In the genomic region with DNA sequence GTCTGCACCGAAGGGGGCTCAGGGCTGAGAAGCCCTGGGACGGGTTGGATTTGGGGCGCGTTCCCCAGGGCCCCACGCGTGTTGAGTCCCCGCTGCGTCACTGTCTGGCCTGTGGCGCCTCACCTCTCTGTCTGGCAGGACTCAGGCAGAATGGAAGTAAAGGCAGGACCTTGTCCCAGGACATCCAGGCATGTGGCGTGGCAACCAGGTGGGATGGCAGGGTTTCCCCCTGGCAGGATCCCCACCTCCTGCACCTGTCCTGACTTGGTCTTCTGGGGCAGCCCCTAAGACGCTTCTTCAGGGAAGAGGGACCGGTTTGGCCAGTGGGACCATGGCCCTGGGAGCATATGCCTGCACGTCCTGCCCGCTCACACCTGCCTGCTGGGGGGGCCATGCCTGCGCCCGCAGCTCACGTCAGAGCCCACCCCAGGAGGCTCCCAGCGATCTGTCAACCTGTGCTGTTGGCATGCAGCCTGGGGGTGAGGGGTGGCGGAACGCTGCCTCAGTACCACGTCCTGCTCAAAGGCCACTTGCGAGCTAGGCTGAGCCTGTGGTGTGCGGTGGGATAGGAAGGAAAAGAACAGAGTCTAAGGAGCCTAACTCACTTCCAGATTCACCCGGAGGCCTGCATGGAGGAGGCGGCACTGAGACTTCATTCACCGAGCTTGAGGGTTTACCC, we compare ENCODE assay signal across 12 cellular contexts.
DNase-seq lines count a peak whose midpoint lies in the region; ATAC-seq and TF ChIP-seq lines count a peak whose summit lies in the region.
"Had no signal": no experiment of that assay in that cellular context is flagged by ENCODE, and none has a peak within 500 bp of the region (broad histone marks: within the 10 kb centered on the region; RNA-seq: fewer than 3 reads in every experiment).

No MANE protein-coding gene starts in this region.

- CTCF ChIA-PET in activated B cell treated with CpG ODN at 0.5 μM for 24 hours (lab: Charles Lee) = no interaction called here

- H3K27ac Mint-ChIP-seq in activated B cell treated with CpG ODN at 0.5 μM for 24 hours = no peak overlapping the region
- H3K27ac Mint-ChIP-seq: memory B cell had no signal

- ATAC-seq in activated B cell treated with CpG ODN at 0.5 μM for 24 hours (ENCODE audit: low read depth) = no peak
- ATAC-seq in left lobe of liver = no peak
- ATAC-seq in GM18519 (IDR thresholded peaks at IDR 0.05; ENCODE audit: low FRiP score, unreplicated experiment) = no peak

- TF ChIP-seq CTCF in activated B cell treated with CpG ODN at 0.5 μM for 24 hours (IDR thresholded peaks at IDR 0.05) = no peak

- H3K36me3 Mint-ChIP-seq in activated B cell treated with CpG ODN at 0.5 μM for 24 hours (ENCODE audit: low read depth) = no peaks in the 10 kb centered on the region

- DNase-seq in H7 (peak; percentile 61), activated B cell treated with CpG ODN at 0.5 μM for 24 hours (peak; percentile 9), left lobe of liver (ENCODE audit: low spot score) (peak; percentile 34), retina (peak; percentile 0), UCSD-AML1 (lab: John Stamatoyannopoulos, UW; ENCODE audit: unreplicated experiment) (no peak), NCI-H1105 (lab: John Stamatoyannopoulos, UW) (no peak)
- DNase-seq: DMS79 treated with DMSO at 0.1 percent for 48 hours, NCI-H1436, NCI-H446 treated with DMSO at 0.1 percent for 48 hours, OCI-M1 had no signal

- H3K9me3 Mint-ChIP-seq in activated B cell treated with CpG ODN at 0.5 μM for 24 hours = no peaks in the 10 kb centered on the region
- H3K9me3 Mint-ChIP-seq: memory B cell had no signal

- H3K27me3 ChIP-seq in H7 (ENCODE audit: control insufficient read depth, insufficient read depth, low read length) = 0 out of 2 replicates have a peak, but pooled peaks cover 2% of the 10 kb centered on the region

- no peaks in the 10 kb centered on the region for H3K36me3 ChIP-seq in H7 (replicated peaks; ENCODE audit: control insufficient read depth, insufficient read depth, low read length)

- POLR2A ChIA-PET in activated B cell treated with CpG ODN at 0.5 μM for 24 hours (lab: Charles Lee) = no interaction called here

- no peak overlapping the region for H3K4me3 Mint-ChIP-seq in activated B cell treated with CpG ODN at 0.5 μM for 24 hours
- H3K4me3 Mint-ChIP-seq: memory B cell had no signal

- no peaks in the 10 kb centered on the region for H3K27me3 Mint-ChIP-seq in activated B cell treated with CpG ODN at 0.5 μM for 24 hours
- H3K27me3 Mint-ChIP-seq: memory B cell had no signal

- intact Hi-C loops in activated B cell treated with CpG ODN at 0.5 μM for 24 hours (cut with micrococcal nuclease) = no loop called here

- H3K4me3 ChIP-seq in H7 (ENCODE audit: insufficient read depth, low read depth, low read length) = no peak overlapping the region

- no peaks in the 10 kb centered on the region for H3K4me1 Mint-ChIP-seq in activated B cell treated with CpG ODN at 0.5 μM for 24 hours

Comparison
In these comparisons a context has a peak if more than half of its experiments do, and no peak if none do; other contexts are left out.
1. DNase-seq: peak in H7 (single experiment), activated B cell treated with CpG ODN at 0.5 μM for 24 hours (single experiment), left lobe of liver (single experiment) and retina (single experiment); none in UCSD-AML1 (single experiment) and NCI-H1105 (single experiment).